In the genomic region with DNA sequence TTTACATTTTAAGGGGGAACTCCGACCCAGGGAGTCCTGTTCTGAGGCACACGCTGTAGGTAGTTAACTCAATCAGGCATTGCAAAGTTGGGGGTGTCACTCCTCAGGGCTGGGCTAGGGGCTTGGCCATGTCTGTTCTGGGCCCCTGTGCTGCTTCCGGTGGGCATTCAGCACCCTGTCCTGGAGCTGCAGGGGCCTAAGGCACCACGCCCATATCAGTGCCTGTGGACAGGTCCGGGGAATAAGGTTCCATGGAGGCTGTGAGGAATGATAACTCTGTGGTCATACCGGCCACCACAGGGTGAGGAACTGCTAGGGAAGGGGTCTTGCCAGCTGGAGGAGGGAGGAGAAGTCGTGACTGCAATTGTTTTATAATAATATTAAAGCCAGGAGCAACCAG, we compare ENCODE assay signal across 20 cellular contexts.
A peak's percentile ranks its signal among the peaks of the same experiment; 100 is the strongest.
DNase-seq lines count a peak whose midpoint lies in the region; ATAC-seq, FAIRE-seq and TF ChIP-seq lines count a peak whose summit lies in the region.
"Had no signal": no experiment of that assay in that cellular context is flagged by ENCODE, and none has a peak within 500 bp of the region (broad histone marks: within the 10 kb centered on the region; RNA-seq: fewer than 3 reads in every experiment).

No MANE protein-coding gene starts in this region.

- 52% methylated on average over 4 of the region's 7 CpGs for WGBS in right lobe of liver (ENCODE audit: insufficient coverage, low coverage, low lambda C conversion rate, missing lambda C conversion rate)
- 80% methylated on average over 4 of the region's 7 CpGs for WGBS in HepG2 (ENCODE audit: low lambda C conversion rate)
- 85 to 87% methylated on average over 7 of the region's 7 CpGs for WGBS in sigmoid colon, 2 donors

- peak in 2 of 3 donors; percentile 3 to 27 for DNase-seq in right lobe of liver
- DNase-seq in HepG2 (ENCODE audit: low spot score): no peak
- peak; percentile 47 for DNase-seq in kidney
- DNase-seq in sigmoid colon: peak; percentile 36
- no peak for DNase-seq in NCI-H1092 (lab: John Stamatoyannopoulos, UW)
- no peak for DNase-seq in stimulated activated naive CD8-positive, alpha-beta T cell treated with anti-CD3 and anti-CD28 coated beads, Interleukin-15, Interleukin-2, amounts not matched to agents 100 U/mL and 50 U/mL, for 24 hours
- DNase-seq: AML-193; Caco-2; CD4-positive, alpha-beta T cell had no signal

- no peak overlapping the region for H3K4me2 ChIP-seq in HepG2 (ENCODE audit: low read depth, low read length)
- H3K4me2 ChIP-seq: A549 had no signal

- in situ Hi-C loops in HepG2 (cut with HindIII; ENCODE audit: extremely low pct_ligation_motif_present, low pct_unique_long_range_greater_than_20kb): no loop called here

- H3K27me3 ChIP-seq in right lobe of liver (no peaks in the 10 kb centered on the region), HepG2 (ENCODE audit: control insufficient read depth in 1 of 2, insufficient read depth in 2 of 2, low read length in 2 of 2) (no peaks in the 10 kb centered on the region), sigmoid colon (no peaks in the 10 kb centered on the region)

- H4K20me1 ChIP-seq in HepG2 (ENCODE audit: insufficient read depth, low read length): no peaks in the 10 kb centered on the region

- POLR2A ChIA-PET in HepG2 (lab: Yijun Ruan, JAX): no interaction called here

- no peak overlapping the region for H3K9ac ChIP-seq in HepG2 (ENCODE audit: insufficient read depth, low read depth, low read length)
- H3K9ac ChIP-seq in kidney (ENCODE audit: low read length in 2 of 2): no peak overlapping the region

- intact Hi-C loops in right lobe of liver (cut with DNase I): no loop called here
- intact Hi-C loops in HepG2 (cut with micrococcal nuclease; ENCODE audit: unreplicated experiment): no loop called here
- intact Hi-C loops in kidney (cut with DNase I): no loop called here
- intact Hi-C loops in sigmoid colon (cut with DNase I): loop anchor here (5.0 kb wide), 1 partner anchor 114 kb away; no protein-coding TSS in a partner anchor

- no peak overlapping the region for H2AFZ ChIP-seq in HepG2 (ENCODE audit: low read length)

- CTCF ChIA-PET in HepG2 (lab: Yijun Ruan, JAX; ENCODE audit: low intra/inter-chr PET ratio, low total read pairs): no interaction called here

- FAIRE-seq in HepG2 (lab: Jason Lieb, UNC) (no peak), kidney (lab: Jason Lieb, UNC) (no peak)
- FAIRE-seq: A549, D721Med, G401.6, GM12891, GM19239 had no signal

- H3K4me3 ChIP-seq in right lobe of liver (no peak overlapping the region), HepG2 (replicated peaks in 1 of 3; ENCODE audit: insufficient read depth in 1 of 3, low read depth in 2 of 3, low read length in 3 of 3) (no peak overlapping the region), kidney (ENCODE audit: low read length in 2 of 2) (no peak overlapping the region), sigmoid colon (no peak overlapping the region)
- H3K4me3 ChIP-seq: A549, HAP-1 had no signal

- no peak for TF ChIP-seq CTCF in right lobe of liver (IDR thresholded peaks at IDR 0.05)
- no peak for TF ChIP-seq CTCF in HepG2 (CRISPR knock-in tag; IDR thresholded peaks at IDR 0.05)
- TF ChIP-seq CTCF in kidney (IDR thresholded peaks at IDR 0.05; ENCODE audit: borderline replicate concordance, extremely low read depth, insufficient read depth): no peak
- TF ChIP-seq CTCF in sigmoid colon (IDR thresholded peaks at IDR 0.05): no peak

- TF ChIP-seq EP300 in HepG2 (IDR thresholded peaks at IDR 0.05; ENCODE audit: low read depth in 2 of 2, low read length in 2 of 2) (no peak), HepG2 (CRISPR knock-in tag; IDR thresholded peaks at IDR 0.05; ENCODE audit: borderline replicate concordance) (no peak), sigmoid colon (IDR thresholded peaks at IDR 0.05) (no peak)

- TF ChIP-seq POLR2A in right lobe of liver (IDR thresholded peaks at IDR 0.05): no peak
- no peak for TF ChIP-seq POLR2A in HepG2 (IDR thresholded peaks at IDR 0.05; ENCODE audit: insufficient read depth in 1 of 2, low read depth in 2 of 2, low read length in 2 of 2)
- TF ChIP-seq POLR2A in sigmoid colon (IDR thresholded peaks at IDR 0.05): no peak

- TF ChIP-seq RAD21 in HepG2 (CRISPR knock-in tag; IDR thresholded peaks at IDR 0.05): no peak

- ATAC-seq in right lobe of liver (no peak), HepG2 (no peak), HG03039 (IDR thresholded peaks at IDR 0.05; ENCODE audit: unreplicated experiment) (no peak), HG02798 (IDR thresholded peaks at IDR 0.05; ENCODE audit: poor library complexity, unreplicated experiment) (no peak)
- ATAC-seq in stimulated activated naive CD8-positive, alpha-beta T cell treated with anti-CD3 and anti-CD28 coated beads, Interleukin-15, Interleukin-2, amounts not matched to agents 100 U/mL and 50 U/mL, for 24 hours: no peak
- ATAC-seq: A549 had no signal

- no TSS peak for BruUV-seq in HepG2 (replicated peaks; lab: Mats Ljungman, UMichigan)

- H3K36me3 ChIP-seq in right lobe of liver (no peaks in the 10 kb centered on the region), HepG2 (replicated peaks in 1 of 2; ENCODE audit: control insufficient read depth in 1 of 2, insufficient read depth in 2 of 2, low read length in 2 of 2) (no peaks in the 10 kb centered on the region), kidney (ENCODE audit: control insufficient read depth in 1 of 2, insufficient read depth in 2 of 2, low read length in 2 of 2) (no peaks in the 10 kb centered on the region), sigmoid colon (no peaks in the 10 kb centered on the region)
- H3K36me3 ChIP-seq: HAP-1 had no signal

- no peaks in the 10 kb centered on the region for H3K79me2 ChIP-seq in HepG2 (ENCODE audit: insufficient read depth, low read length)

- H3K9me3 ChIP-seq in right lobe of liver: no peaks in the 10 kb centered on the region
- no peaks in the 10 kb centered on the region for H3K9me3 ChIP-seq in HepG2 (ENCODE audit: low read length)
- H3K9me3 ChIP-seq in kidney (ENCODE audit: control insufficient read depth in 1 of 2, low read length in 2 of 2): no peaks in the 10 kb centered on the region
- H3K9me3 ChIP-seq in sigmoid colon: no peaks in the 10 kb centered on the region
- H3K9me3 ChIP-seq: A549, Caco-2, HAP-1 had no signal

- no peak overlapping the region for H3K27ac ChIP-seq in right lobe of liver
- no peak overlapping the region for H3K27ac ChIP-seq in HepG2 (ENCODE audit: extremely low read length, insufficient read depth, low read length)
- no peak overlapping the region for H3K27ac ChIP-seq in kidney (ENCODE audit: low read depth in 2 of 2, low read length in 2 of 2)
- H3K27ac ChIP-seq in sigmoid colon: no peak overlapping the region
- H3K27ac ChIP-seq: 22Rv1, A549, C4-2B, HL-60 had no signal

- H3K4me1 ChIP-seq in right lobe of liver: no peaks in the 10 kb centered on the region
- no peaks in the 10 kb centered on the region for H3K4me1 ChIP-seq in HepG2 (ENCODE audit: insufficient read depth, low read length)
- peaks cover 0 to 3% of the 10 kb centered on the region in 2 donors for H3K4me1 ChIP-seq in kidney (ENCODE audit: control insufficient read depth in 1 of 2, insufficient read depth in 1 of 2, low read depth in 1 of 2, low read length in 2 of 2)
- peaks cover 0 to 30% (median 24%) of the 10 kb centered on the region in 4 donors for H3K4me1 ChIP-seq in sigmoid colon
- H3K4me1 ChIP-seq: A549, Caco-2, HAP-1 had no signal

TF ChIP-seq in HepG2, 621 proteins besides CTCF, POLR2A, EP300 and RAD21 (continues in another document):
- TF ChIP-seq NKX3-1 (CRISPR knock-in tag; IDR thresholded peaks at IDR 0.05) (no peak), HNRNPH1 (optimal IDR thresholded peaks at IDR 0.05; ENCODE audit: low read depth, low read length) (no peak), ZNF230 (CRISPR knock-in tag; IDR thresholded peaks at IDR 0.05) (no peak), ZBTB38 (CRISPR knock-in tag; IDR thresholded peaks at IDR 0.05) (no peak), SALL1 (CRISPR knock-in tag; IDR thresholded peaks at IDR 0.05) (no peak), THAP11 (CRISPR knock-in tag; IDR thresholded peaks at IDR 0.05) (no peak), CBX5 (CRISPR knock-in tag; IDR thresholded peaks at IDR 0.05; ENCODE audit: borderline replicate concordance) (no peak), IRX3 (CRISPR knock-in tag; IDR thresholded peaks at IDR 0.05; ENCODE audit: borderline replicate concordance, low read depth) (no peak)
- TF ChIP-seq, protein P1, sequence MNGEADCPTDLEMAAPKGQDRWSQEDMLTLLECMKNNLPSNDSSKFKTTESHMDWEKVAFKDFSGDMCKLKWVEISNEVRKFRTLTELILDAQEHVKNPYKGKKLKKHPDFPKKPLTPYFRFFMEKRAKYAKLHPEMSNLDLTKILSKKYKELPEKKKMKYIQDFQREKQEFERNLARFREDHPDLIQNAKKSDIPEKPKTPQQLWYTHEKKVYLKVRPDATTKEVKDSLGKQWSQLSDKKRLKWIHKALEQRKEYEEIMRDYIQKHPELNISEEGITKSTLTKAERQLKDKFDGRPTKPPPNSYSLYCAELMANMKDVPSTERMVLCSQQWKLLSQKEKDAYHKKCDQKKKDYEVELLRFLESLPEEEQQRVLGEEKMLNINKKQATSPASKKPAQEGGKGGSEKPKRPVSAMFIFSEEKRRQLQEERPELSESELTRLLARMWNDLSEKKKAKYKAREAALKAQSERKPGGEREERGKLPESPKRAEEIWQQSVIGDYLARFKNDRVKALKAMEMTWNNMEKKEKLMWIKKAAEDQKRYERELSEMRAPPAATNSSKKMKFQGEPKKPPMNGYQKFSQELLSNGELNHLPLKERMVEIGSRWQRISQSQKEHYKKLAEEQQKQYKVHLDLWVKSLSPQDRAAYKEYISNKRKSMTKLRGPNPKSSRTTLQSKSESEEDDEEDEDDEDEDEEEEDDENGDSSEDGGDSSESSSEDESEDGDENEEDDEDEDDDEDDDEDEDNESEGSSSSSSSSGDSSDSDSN (CRISPR knock-in tag; IDR thresholded peaks at IDR 0.05): no peak
- TF ChIP-seq, protein P2, sequence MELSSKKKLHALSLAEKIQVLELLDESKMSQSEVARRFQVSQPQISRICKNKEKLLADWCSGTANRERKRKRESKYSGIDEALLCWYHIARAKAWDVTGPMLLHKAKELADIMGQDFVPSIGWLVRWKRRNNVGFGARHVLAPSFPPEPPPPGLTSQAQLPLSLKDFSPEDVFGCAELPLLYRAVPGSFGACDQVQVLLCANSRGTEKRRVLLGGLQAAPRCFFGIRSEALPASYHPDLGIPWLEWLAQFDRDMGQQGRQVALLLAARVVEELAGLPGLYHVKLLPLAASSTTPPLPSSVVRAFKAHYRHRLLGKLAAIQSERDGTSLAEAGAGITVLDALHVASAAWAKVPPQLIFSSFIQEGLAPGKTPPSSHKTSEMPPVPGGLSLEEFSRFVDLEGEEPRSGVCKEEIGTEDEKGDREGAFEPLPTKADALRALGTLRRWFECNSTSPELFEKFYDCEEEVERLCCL (CRISPR knock-in tag; IDR thresholded peaks at IDR 0.05; ENCODE audit: borderline replicate concordance): no peak

Comparison
In these comparisons a context has a peak if more than half of its experiments do, and no peak if none do; other contexts are left out.
1. DNase-seq: peak in right lobe of liver (2 of 3), kidney (single experiment) and sigmoid colon (single experiment); none in HepG2 (single experiment), NCI-H1092 (single experiment) and stimulated activated naive CD8-positive, alpha-beta T cell treated with anti-CD3 and anti-CD28 coated beads, Interleukin-15, Interleukin-2, amounts not matched to agents 100 U/mL and 50 U/mL, for 24 hours (single experiment).